28 cellular contexts compared by ENCODE assay signal in the genomic region with DNA sequence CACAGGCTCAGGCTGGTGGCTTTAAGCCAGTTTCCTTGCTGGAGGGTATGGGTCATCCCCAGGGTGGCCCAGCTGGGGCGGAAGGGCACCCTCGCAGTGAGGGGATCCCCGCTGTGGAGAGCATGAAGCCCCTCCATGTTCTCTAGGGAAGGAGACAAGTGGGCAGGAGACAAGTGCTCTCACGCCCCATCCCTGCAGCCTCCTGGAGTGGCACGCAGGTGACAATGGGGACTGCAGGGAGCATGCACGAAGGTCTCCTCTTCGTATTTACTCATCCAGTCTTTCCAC.
"Had no signal": no experiment of that assay in that cellular context is flagged by ENCODE, and none has a peak within 500 bp of the region (broad histone marks: within the 10 kb centered on the region; RNA-seq: fewer than 3 reads in every experiment).

No MANE protein-coding gene starts in this region.

- H3K9me3 ChIP-seq: breast epithelium, heart left ventricle, lower lobe of right lung, pancreas, psoas muscle, suprapubic skin, tibial artery had no signal

- H3K4me3 ChIP-seq: breast epithelium, dorsolateral prefrontal cortex, heart left ventricle, lower lobe of right lung, pancreas, psoas muscle, smooth muscle cell, suprapubic skin, tibial artery had no signal

- H3K27me3 ChIP-seq: breast epithelium, dorsolateral prefrontal cortex, pancreas, suprapubic skin had no signal

- H3K27me3 Mint-ChIP-seq: activated naive CD4-positive, alpha-beta T cell treated with anti-CD3 and anti-CD28 coated beads, Interleukin-2, amount 50 U/mL, for 24 hours; activated naive CD8-positive, alpha-beta T cell treated with anti-CD3 and anti-CD28 coated beads, Interleukin-2, amount 50 U/mL, for 24 hours had no signal

- H3K36me3 Mint-ChIP-seq: activated naive CD4-positive, alpha-beta T cell treated with anti-CD3 and anti-CD28 coated beads, Interleukin-2, amount 50 U/mL, for 24 hours; immature natural killer cell had no signal

- DNase-seq: activated CD4-positive, alpha-beta T cell treated with anti-CD3 and anti-CD28 coated beads for 4 hours; activated CD4-positive, alpha-beta T cell treated with anti-CD3 and anti-CD28 coated beads, Interleukin-2, amount 50 U/mL, for 48 hours; activated CD8-positive, alpha-beta memory T cell treated with anti-CD3 and anti-CD28 coated beads, Interleukin-2, amount 50 U/mL, for 4 hours; activated naive CD8-positive, alpha-beta T cell treated with anti-CD3 and anti-CD28 coated beads, Interleukin-2, amount 50 U/mL, for 24 hours; activated T-cell treated with anti-CD3 and anti-CD28 coated beads, Interleukin-2, amount 50 U/mL, for 24 hours; effector memory CD4-positive, alpha-beta T cell; foreskin fibroblast; heart left ventricle; hypothalamus; immature natural killer cell; lower lobe of right lung; mesenchymal stem cell; psoas muscle; stimulated activated CD4-positive, alpha-beta T cell treated with anti-CD3 and anti-CD28 coated beads, Interleukin-15, amount 100 ng/mL, for 24 hours; stimulated activated CD4-positive, alpha-beta T cell treated with anti-CD3 and anti-CD28 coated beads, Interleukin-2, amount 100 ng/mL, for 24 hours; stimulated activated naive CD4-positive, alpha-beta T cell; T-helper 9 cell had no signal

- H3K4me3 Mint-ChIP-seq: activated naive CD4-positive, alpha-beta T cell treated with anti-CD3 and anti-CD28 coated beads, Interleukin-2, amount 50 U/mL, for 24 hours; activated naive CD8-positive, alpha-beta T cell treated with anti-CD3 and anti-CD28 coated beads, Interleukin-2, amount 50 U/mL, for 24 hours; activated T-cell treated with anti-CD3 and anti-CD28 coated beads, Interleukin-2, amount 50 U/mL, for 24 hours; central memory CD8-positive, alpha-beta T cell; immature natural killer cell; T-helper 1 cell treated with Interleukin-12 subunit alpha and Interleukin-12 subunit beta and Interleukin-4 antibody, amounts not matched to agents 30 μg/mL and 1 μg/mL, for 36 hours had no signal

- H3K9me3 Mint-ChIP-seq: activated naive CD4-positive, alpha-beta T cell treated with anti-CD3 and anti-CD28 coated beads, Interleukin-2, amount 50 U/mL, for 24 hours; activated naive CD8-positive, alpha-beta T cell treated with anti-CD3 and anti-CD28 coated beads, Interleukin-2, amount 50 U/mL, for 24 hours; activated T-cell treated with anti-CD3 and anti-CD28 coated beads, Interleukin-2, amount 50 U/mL, for 24 hours; central memory CD8-positive, alpha-beta T cell; immature natural killer cell; nephron; T-helper 1 cell treated with Interleukin-12 subunit alpha and Interleukin-12 subunit beta and Interleukin-4 antibody, amounts not matched to agents 30 μg/mL and 1 μg/mL, for 36 hours had no signal

- H3K4me1 Mint-ChIP-seq: activated naive CD4-positive, alpha-beta T cell treated with anti-CD3 and anti-CD28 coated beads, Interleukin-2, amount 50 U/mL, for 24 hours; activated naive CD8-positive, alpha-beta T cell treated with anti-CD3 and anti-CD28 coated beads, Interleukin-2, amount 50 U/mL, for 24 hours; central memory CD8-positive, alpha-beta T cell; immature natural killer cell had no signal

- H3K4me2 ChIP-seq: smooth muscle cell had no signal

- H3K36me3 ChIP-seq: breast epithelium, heart left ventricle, lower lobe of right lung, pancreas, suprapubic skin, tibial artery had no signal

- H3K27ac ChIP-seq: breast epithelium, dorsolateral prefrontal cortex, heart left ventricle, pancreas, psoas muscle, suprapubic skin, tibial artery, VCaP had no signal

- H3K27ac Mint-ChIP-seq: activated naive CD4-positive, alpha-beta T cell treated with anti-CD3 and anti-CD28 coated beads, Interleukin-2, amount 50 U/mL, for 24 hours; activated naive CD8-positive, alpha-beta T cell treated with anti-CD3 and anti-CD28 coated beads, Interleukin-2, amount 50 U/mL, for 24 hours; activated T-cell treated with anti-CD3 and anti-CD28 coated beads, Interleukin-2, amount 50 U/mL, for 24 hours; immature natural killer cell; T-helper 1 cell treated with Interleukin-12 subunit alpha and Interleukin-12 subunit beta and Interleukin-4 antibody, amounts not matched to agents 30 μg/mL and 1 μg/mL, for 36 hours had no signal

- H3K4me1 ChIP-seq: breast epithelium, pancreas, psoas muscle had no signal
